Comparison of ENCODE assay signal across 1 cellular context in the genomic region with DNA sequence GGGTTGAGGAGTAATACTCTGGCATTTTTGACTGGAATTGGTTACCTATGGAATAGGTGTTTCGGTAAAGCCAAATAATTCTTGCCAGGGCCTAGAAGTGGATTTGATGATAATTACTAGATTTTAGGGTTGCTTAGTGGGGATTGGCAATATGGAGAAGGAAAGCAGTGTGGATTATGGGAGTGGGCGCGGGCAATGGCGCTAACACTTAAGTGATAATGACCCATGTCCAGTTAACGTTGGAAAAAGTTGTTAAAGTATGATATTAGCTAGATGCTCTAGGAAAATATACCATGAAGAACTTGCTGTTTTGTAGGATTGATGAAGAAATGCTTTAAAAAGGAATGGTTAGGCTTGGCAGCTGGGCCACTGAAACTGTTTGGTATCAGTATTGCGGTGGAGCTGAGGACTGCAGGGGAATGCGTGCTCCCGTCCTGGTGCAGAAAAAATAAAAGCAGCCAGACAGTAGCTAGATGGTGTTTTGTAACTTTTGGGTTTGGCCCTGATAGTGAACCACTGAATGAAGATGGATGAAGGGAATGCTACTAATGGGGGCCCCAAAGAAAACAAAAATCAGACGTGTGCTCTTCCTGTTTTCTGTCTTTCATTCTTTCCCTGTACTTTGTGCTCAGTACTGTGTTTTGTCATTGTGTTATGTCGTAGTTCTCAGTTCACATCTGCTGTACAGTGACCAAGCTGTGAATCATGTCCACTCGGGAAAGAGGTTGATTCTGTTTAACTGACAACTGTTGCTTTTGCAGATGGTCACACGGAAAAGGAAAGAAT.
TF ChIP-seq lines count a peak whose summit lies in the region.

No MANE protein-coding gene starts in this region.

TF ChIP-seq in H1, 55 proteins besides CTCF, POLR2A, EP300 and RAD21 (continued from another document):
- TF ChIP-seq TAF1 (IDR thresholded peaks at IDR 0.05; ENCODE audit: low read depth, low read length): peak; percentile 12; the same call in 1 of the 2 replicates
- TF ChIP-seq TBP (IDR thresholded peaks at IDR 0.05; ENCODE audit: low read depth, low read length): no peak
- no peak for TF ChIP-seq FOSL1 (IDR thresholded peaks at IDR 0.05; ENCODE audit: insufficient read depth, low read depth, low read length)
- no peak for TF ChIP-seq MAFK (IDR thresholded peaks at IDR 0.05; ENCODE audit: low read depth, low read length)
- TF ChIP-seq, protein P1, sequence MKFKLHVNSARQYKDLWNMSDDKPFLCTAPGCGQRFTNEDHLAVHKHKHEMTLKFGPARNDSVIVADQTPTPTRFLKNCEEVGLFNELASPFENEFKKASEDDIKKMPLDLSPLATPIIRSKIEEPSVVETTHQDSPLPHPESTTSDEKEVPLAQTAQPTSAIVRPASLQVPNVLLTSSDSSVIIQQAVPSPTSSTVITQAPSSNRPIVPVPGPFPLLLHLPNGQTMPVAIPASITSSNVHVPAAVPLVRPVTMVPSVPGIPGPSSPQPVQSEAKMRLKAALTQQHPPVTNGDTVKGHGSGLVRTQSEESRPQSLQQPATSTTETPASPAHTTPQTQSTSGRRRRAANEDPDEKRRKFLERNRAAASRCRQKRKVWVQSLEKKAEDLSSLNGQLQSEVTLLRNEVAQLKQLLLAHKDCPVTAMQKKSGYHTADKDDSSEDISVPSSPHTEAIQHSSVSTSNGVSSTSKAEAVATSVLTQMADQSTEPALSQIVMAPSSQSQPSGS (IDR thresholded peaks at IDR 0.05; ENCODE audit: low read length): no peak
